Comparison of ENCODE assay signal across 9 cellular contexts in genomic region chr11:61955416-61956135, GRCh38. TPM values are rescaled to one million over a fixed set of nuclear protein-coding genes. Genes with fewer than 3 reads are reported as not detected.
DNase-seq lines count a peak whose midpoint lies in the region; ATAC-seq and TF ChIP-seq lines count a peak whose summit lies in the region.
"Had no signal": no experiment of that assay in that cellular context is flagged by ENCODE, and none has a peak within 500 bp of the region (broad histone marks: within the 10 kb centered on the region; RNA-seq: fewer than 3 reads in every experiment).

No MANE protein-coding gene starts in this region.

- peak; percentile 57 for DNase-seq in activated CD4-positive, alpha-beta T cell treated with anti-CD3 and anti-CD28 coated beads for 48 hours
- no peak for DNase-seq in activated CD4-positive, alpha-beta T cell treated with anti-CD3 and anti-CD28 coated beads, Interleukin-2, amount 50 U/mL, for 4 hours
- DNase-seq in body of pancreas (no peak), NCI-H2107 treated with DMSO at 0.1 percent for 48 hours (lab: John Stamatoyannopoulos, UW; ENCODE audit: unreplicated experiment) (no peak), endothelial cell (ENCODE audit: low spot score) (no peak)
- DNase-seq: DND-41 had no signal

- H3K9me3 ChIP-seq in body of pancreas (no peaks in the 10 kb centered on the region), stomach smooth muscle (ENCODE audit: control insufficient read depth in 2 of 2, low read length in 2 of 2) (no peaks in the 10 kb centered on the region)

- H3K4me3 ChIP-seq in body of pancreas (no peak overlapping the region), stomach smooth muscle (ENCODE audit: low read length in 2 of 2) (peak overlapping the region; percentile 48 to 68)

- no peak overlapping the region for H3K27ac Mint-ChIP-seq in endothelial cell (ENCODE audit: unreplicated experiment)

- peak overlapping the region; percentile 60 to 66 for H3K9ac ChIP-seq in stomach smooth muscle (ENCODE audit: low read length in 2 of 2)

- peaks cover 13% of the 10 kb centered on the region for H3K4me1 ChIP-seq in body of pancreas
- peaks cover 14% of the 10 kb centered on the region for H3K4me1 ChIP-seq in stomach smooth muscle (ENCODE audit: control insufficient read depth, insufficient read depth, low read length)

- H3K36me3 Mint-ChIP-seq in endothelial cell (ENCODE audit: low read depth, unreplicated experiment) = no peaks in the 10 kb centered on the region

- H3K4me3 Mint-ChIP-seq in endothelial cell (ENCODE audit: unreplicated experiment) = no peak overlapping the region

- H3K27me3 Mint-ChIP-seq in endothelial cell (ENCODE audit: unreplicated experiment) = peaks cover 9% of the 10 kb centered on the region

- no peaks in the 10 kb centered on the region for H3K36me3 ChIP-seq in body of pancreas (replicated peaks in 1 of 2; ENCODE audit: insufficient read depth in 1 of 2, low read depth in 2 of 2)
- H3K36me3 ChIP-seq in stomach smooth muscle (ENCODE audit: control insufficient read depth in 2 of 2, insufficient read depth in 2 of 2, low read length in 2 of 2) = no peaks in the 10 kb centered on the region

- intact Hi-C loops in body of pancreas (cut with DNase I) = no loop called here

- no peaks in the 10 kb centered on the region for H3K9me3 Mint-ChIP-seq in endothelial cell (ENCODE audit: unreplicated experiment)

- H3K27me3 ChIP-seq in body of pancreas (no peaks in the 10 kb centered on the region), layer of hippocampus (ENCODE audit: control insufficient read depth, insufficient read depth, low read length) (no peaks in the 10 kb centered on the region), stomach smooth muscle (ENCODE audit: control insufficient read depth in 1 of 2, insufficient read depth in 2 of 2, low read length in 2 of 2) (peaks cover 0 to 7% of the 10 kb centered on the region in 2 donors)

- H3K4me1 Mint-ChIP-seq in endothelial cell (ENCODE audit: unreplicated experiment) = peaks cover under 1% of the 10 kb centered on the region

- WGBS in body of pancreas, 2 donors = 10 to 19% methylated on average over 10 to 49 of the region's 56 CpGs

- no peak for TF ChIP-seq POLR2A in body of pancreas (IDR thresholded peaks at IDR 0.05)

- H3K27ac ChIP-seq in body of pancreas (peak overlapping the region; percentile 4 to 66 (median 36)), layer of hippocampus (ENCODE audit: low read depth, low read length) (peak overlapping the region; percentile 86), stomach smooth muscle (ENCODE audit: low read length) (no peak overlapping the region)

- ATAC-seq in body of pancreas = peak; percentile 8
- no peak for ATAC-seq in GM21717 (IDR thresholded peaks at IDR 0.05; ENCODE audit: unreplicated experiment)

- TF ChIP-seq CTCF in body of pancreas (IDR thresholded peaks at IDR 0.05) (no peak), endothelial cell (IDR thresholded peaks at IDR 0.05; ENCODE audit: unreplicated experiment) (no peak)

RNA-seq across cellular contexts. Expression of gene BEST1, which starts 5.4 kb away (rescaled TPM):
- 1 to 10 TPM; 1.6 to 2.6 TPM for total RNA-seq in body of pancreas
- 0.08 TPM for total RNA-seq in endothelial cell (ENCODE audit: unreplicated experiment)

RNA-seq across cellular contexts. Expression of gene FTH1, which starts 11.9 kb away (rescaled TPM):
- total RNA-seq in body of pancreas (1,000 to 10,000 TPM; 1,333 to 1,363 TPM), endothelial cell (ENCODE audit: unreplicated experiment) (837 TPM)

RNA-seq across cellular contexts. Expression of gene RAB3IL1, which starts 38.2 kb away (rescaled TPM):
- total RNA-seq in body of pancreas (10 to 100 TPM in 1 of 2 donors, 1 to 10 TPM in 1; 5.4 to 11.5 TPM), endothelial cell (ENCODE audit: unreplicated experiment) (8.9 TPM)

Comparison
In these comparisons a context has a peak if more than half of its experiments do, and no peak if none do; other contexts are left out.
1. H3K4me3 ChIP-seq: peak in stomach smooth muscle (2 of 2); none in body of pancreas (0 of 2).